8 cellular contexts compared by ENCODE assay signal in the genomic region with DNA sequence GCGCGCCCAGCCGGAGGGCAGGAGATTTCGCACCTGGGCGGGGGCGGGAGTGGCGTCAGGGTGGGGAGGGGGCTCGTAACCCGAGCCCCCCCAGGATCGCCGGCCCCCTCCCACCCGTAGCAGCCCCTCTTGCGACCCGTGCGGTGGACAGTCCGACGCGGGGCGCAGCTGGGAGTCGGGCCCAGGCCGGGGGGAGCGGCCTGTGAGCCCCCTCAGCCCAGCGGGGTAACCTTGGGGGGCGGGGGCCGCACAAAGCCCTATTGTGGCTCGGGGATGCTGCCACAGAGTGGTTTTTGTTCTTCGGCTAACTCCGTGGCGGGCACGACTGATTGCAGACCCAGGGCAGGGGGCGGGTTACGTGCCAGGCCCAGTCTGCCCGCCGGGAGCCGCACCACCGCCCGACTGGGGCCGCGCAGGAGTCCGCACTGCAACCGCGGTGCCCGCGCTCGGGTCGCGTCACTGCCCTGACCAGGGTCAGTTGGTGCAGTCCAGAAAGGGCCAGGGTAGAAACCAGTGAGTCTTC. TPM values are rescaled to one million over a fixed set of nuclear protein-coding genes. Genes with fewer than 3 reads are reported as not detected.
DNase-seq lines count a peak whose midpoint lies in the region; ATAC-seq and TF ChIP-seq lines count a peak whose summit lies in the region.

No MANE protein-coding gene starts in this region.

- H3K4me3 ChIP-seq in fibroblast of pulmonary artery (replicated peaks; ENCODE audit: low read depth, low read length) (peak overlapping the region; percentile 64), urinary bladder (ENCODE audit: low read depth, low read length) (peak overlapping the region; percentile 44)

- H3K27me3 Mint-ChIP-seq in natural killer cell treated with Interleukin-12 subunit alpha and Interleukin-12 subunit beta and Interleukin-15 and Interleukin-18, amount 100 ng/mL, for 72 hours, result peaks cover 6 to 8% of the 10 kb centered on the region in 2 donors

- peaks cover 30 to 31% of the 10 kb centered on the region in 2 donors for H3K4me1 Mint-ChIP-seq in natural killer cell treated with Interleukin-12 subunit alpha and Interleukin-12 subunit beta and Interleukin-15 and Interleukin-18, amount 100 ng/mL, for 72 hours (ENCODE audit: low read depth in 2 of 2)

- WGBS in urinary bladder, result 1% methylated on average over 47 of the region's 47 CpGs

- H3K27ac Mint-ChIP-seq in natural killer cell treated with Interleukin-12 subunit alpha and Interleukin-12 subunit beta and Interleukin-15 and Interleukin-18, amount 100 ng/mL, for 72 hours, result peak overlapping the region in 1 of 2 donors; percentile 85

- H3K36me3 ChIP-seq in urinary bladder (ENCODE audit: insufficient read depth), result no peaks in the 10 kb centered on the region

- no peak overlapping the region for H3K27ac ChIP-seq in urinary bladder (ENCODE audit: low read depth)

- no peak for ATAC-seq in natural killer cell treated with Interleukin-12 subunit alpha and Interleukin-12 subunit beta and Interleukin-15 and Interleukin-18, amount 100 ng/mL, for 72 hours
- ATAC-seq in HG03469 (IDR thresholded peaks at IDR 0.05; ENCODE audit: unreplicated experiment), result no peak
- ATAC-seq in GM18505 (IDR thresholded peaks at IDR 0.05; ENCODE audit: unreplicated experiment), result no peak

- TF ChIP-seq POLR2A in GM18505 (IDR thresholded peaks at IDR 0.05; ENCODE audit: borderline replicate concordance, extremely low read depth, insufficient read depth, insufficient read length), result no peak

- H3K4me1 ChIP-seq in urinary bladder (ENCODE audit: insufficient read depth), result no peaks in the 10 kb centered on the region

- no peak for TF ChIP-seq CTCF in fibroblast of pulmonary artery (IDR thresholded peaks at IDR 0.05; ENCODE audit: low read length, missing control alignments)

- no peaks in the 10 kb centered on the region for H3K9me3 Mint-ChIP-seq in natural killer cell treated with Interleukin-12 subunit alpha and Interleukin-12 subunit beta and Interleukin-15 and Interleukin-18, amount 100 ng/mL, for 72 hours

- H3K4me3 Mint-ChIP-seq in natural killer cell treated with Interleukin-12 subunit alpha and Interleukin-12 subunit beta and Interleukin-15 and Interleukin-18, amount 100 ng/mL, for 72 hours, result peak overlapping the region; percentile 71

- H3K36me3 Mint-ChIP-seq in natural killer cell treated with Interleukin-12 subunit alpha and Interleukin-12 subunit beta and Interleukin-15 and Interleukin-18, amount 100 ng/mL, for 72 hours, result no peaks in the 10 kb centered on the region

- DNase-seq in activated CD4-positive, alpha-beta T cell treated with anti-CD3 and anti-CD28 coated beads for 48 hours, result peak; percentile 46
- DNase-seq in activated CD4-positive, alpha-beta T cell treated with anti-CD3 and anti-CD28 coated beads, Interleukin-2, amount 50 U/mL, for 1 hour, result no peak
- DNase-seq in activated CD8-positive, alpha-beta memory T cell treated with anti-CD3 and anti-CD28 coated beads, Interleukin-2, amount 50 U/mL, for 48 hours, result peak; percentile 73
- no peak for DNase-seq in fibroblast of pulmonary artery (ENCODE audit: low read depth)
- no peak for DNase-seq in natural killer cell treated with Interleukin-12 subunit alpha and Interleukin-12 subunit beta and Interleukin-15 and Interleukin-18, amount 100 ng/mL, for 72 hours (ENCODE audit: low spot score)

RNA-seq across cellular contexts. Expression of gene AAAS, which starts 4.2 kb away (rescaled TPM):
- total RNA-seq in natural killer cell treated with Interleukin-12 subunit alpha and Interleukin-12 subunit beta and Interleukin-15 and Interleukin-18, amount 100 ng/mL, for 72 hours, result 10 to 100 TPM; 56.7 to 96.2 TPM
- total RNA-seq in urinary bladder, result 33.3 TPM
- 45.4 TPM for polyA plus RNA-seq in urinary bladder

RNA-seq across cellular contexts. Expression of gene SP7, which starts 10.6 kb away (rescaled TPM):
- not detected for total RNA-seq in natural killer cell treated with Interleukin-12 subunit alpha and Interleukin-12 subunit beta and Interleukin-15 and Interleukin-18, amount 100 ng/mL, for 72 hours
- not detected for total RNA-seq in urinary bladder
- polyA plus RNA-seq in urinary bladder, result not detected

RNA-seq across cellular contexts. Expression of gene MYG1, which starts 26.1 kb away (rescaled TPM):
- 10 to 100 TPM; 55.8 to 72.9 TPM for total RNA-seq in natural killer cell treated with Interleukin-12 subunit alpha and Interleukin-12 subunit beta and Interleukin-15 and Interleukin-18, amount 100 ng/mL, for 72 hours
- 17.9 TPM for total RNA-seq in urinary bladder
- 66.3 TPM for polyA plus RNA-seq in urinary bladder

RNA-seq across cellular contexts. Expression of gene PFDN5, which starts 30.3 kb away (rescaled TPM):
- 100 to 1,000 TPM; 199 to 233 TPM for total RNA-seq in natural killer cell treated with Interleukin-12 subunit alpha and Interleukin-12 subunit beta and Interleukin-15 and Interleukin-18, amount 100 ng/mL, for 72 hours
- 432 TPM for total RNA-seq in urinary bladder
- polyA plus RNA-seq in urinary bladder, result 812 TPM

RNA-seq across cellular contexts. Expression of gene SP1, which starts 54.4 kb away (rescaled TPM):
- total RNA-seq in natural killer cell treated with Interleukin-12 subunit alpha and Interleukin-12 subunit beta and Interleukin-15 and Interleukin-18, amount 100 ng/mL, for 72 hours, result 10 to 100 TPM; 56.8 to 68.1 TPM
- 60.5 TPM for total RNA-seq in urinary bladder
- polyA plus RNA-seq in urinary bladder, result 32.4 TPM

Comparison
In these comparisons a context has a peak if more than half of its experiments do, and no peak if none do; other contexts are left out.
1. DNase-seq: peak in activated CD4-positive, alpha-beta T cell treated with anti-CD3 and anti-CD28 coated beads for 48 hours (single experiment) and activated CD8-positive, alpha-beta memory T cell treated with anti-CD3 and anti-CD28 coated beads, Interleukin-2, amount 50 U/mL, for 48 hours (single experiment); none in activated CD4-positive, alpha-beta T cell treated with anti-CD3 and anti-CD28 coated beads, Interleukin-2, amount 50 U/mL, for 1 hour (single experiment), fibroblast of pulmonary artery (single experiment) and natural killer cell treated with Interleukin-12 subunit alpha and Interleukin-12 subunit beta and Interleukin-15 and Interleukin-18, amount 100 ng/mL, for 72 hours (single experiment).